In genomic region chr12:2183556-2184541, GRCh38 we compare ENCODE assay signal across 2 cellular contexts.
TF ChIP-seq lines count a peak whose summit lies in the region.

No MANE protein-coding gene starts in this region.

TF ChIP-seq in A549, 52 proteins besides CTCF, POLR2A, EP300 and RAD21 (continued from another document):
- no peak for TF ChIP-seq MAX (IDR thresholded peaks at IDR 0.05)
- no peak for TF ChIP-seq HES2 (IDR thresholded peaks at IDR 0.05)
- TF ChIP-seq ZSCAN20 (CRISPR knock-in tag; IDR thresholded peaks at IDR 0.05), result no peak
- no peak for TF ChIP-seq RNF2 (IDR thresholded peaks at IDR 0.05; ENCODE audit: borderline replicate concordance, low read depth)
- TF ChIP-seq CHD4 (IDR thresholded peaks at IDR 0.05; ENCODE audit: borderline replicate concordance), result no peak
- no peak for TF ChIP-seq PBX3 (IDR thresholded peaks at IDR 0.05)
- TF ChIP-seq CEBPB (IDR thresholded peaks at IDR 0.05), result no peak
- no peak for TF ChIP-seq BCL3 (IDR thresholded peaks at IDR 0.05)
- TF ChIP-seq FOSB (CRISPR knock-in tag; IDR thresholded peaks at IDR 0.05), result no peak
- no peak for TF ChIP-seq FOXS1 (CRISPR knock-in tag; IDR thresholded peaks at IDR 0.05)
- TF ChIP-seq POLR2AphosphoS2 (conservative IDR thresholded peaks at IDR 0.05; ENCODE audit: low read length), result no peak
- TF ChIP-seq E2F6 (IDR thresholded peaks at IDR 0.05; ENCODE audit: borderline replicate concordance, low read depth), result no peak
- TF ChIP-seq HOXA7 (CRISPR knock-in tag; IDR thresholded peaks at IDR 0.05), result no peak
- no peak for TF ChIP-seq NPAS2 (CRISPR knock-in tag; IDR thresholded peaks at IDR 0.05; ENCODE audit: borderline replicate concordance)
- TF ChIP-seq ZFP36 (IDR thresholded peaks at IDR 0.05; ENCODE audit: borderline replicate concordance, partially characterized antibody), result no peak
- no peak for TF ChIP-seq BHLHE40 (IDR thresholded peaks at IDR 0.05; ENCODE audit: low read depth, low read length)

TF ChIP-seq in IMR-90, 13 proteins besides CTCF, POLR2A, EP300 and RAD21 (continued from another document):
- no peak for TF ChIP-seq ELK1 (IDR thresholded peaks at IDR 0.05; ENCODE audit: borderline replicate concordance, low read depth, low read length)
- TF ChIP-seq MAFK (IDR thresholded peaks at IDR 0.05; ENCODE audit: low read depth, low read length), result no peak
- no peak for TF ChIP-seq USF2 (IDR thresholded peaks at IDR 0.05; ENCODE audit: low read depth, low read length)
